9 cellular contexts compared by ENCODE assay signal in the genomic region with DNA sequence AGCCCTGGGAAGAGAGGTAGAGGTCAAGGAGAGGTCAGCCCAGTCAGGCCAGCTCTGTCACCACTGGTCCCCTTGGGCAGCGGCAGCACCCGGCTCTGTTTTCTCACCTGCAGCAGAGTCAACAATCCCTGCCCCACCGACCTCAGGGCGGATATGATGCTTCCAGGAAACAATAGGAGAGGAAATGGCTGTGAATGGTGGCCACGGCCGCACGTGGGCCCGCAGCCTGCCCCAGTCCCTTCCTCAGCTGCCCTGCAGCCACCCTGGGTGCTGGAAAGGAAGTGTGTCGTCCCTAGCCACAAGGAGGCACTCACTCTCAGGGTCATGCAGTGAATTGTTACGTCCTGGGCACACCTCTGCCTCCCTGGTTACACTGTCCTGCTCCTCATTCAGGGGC.
DNase-seq lines count a peak whose midpoint lies in the region; ATAC-seq and TF ChIP-seq lines count a peak whose summit lies in the region.
"Had no signal": no experiment of that assay in that cellular context is flagged by ENCODE, and none has a peak within 500 bp of the region (broad histone marks: within the 10 kb centered on the region; RNA-seq: fewer than 3 reads in every experiment).

No MANE protein-coding gene starts in this region.

- H3K27ac ChIP-seq in CD8-positive, alpha-beta T cell (ENCODE audit: low read depth, low read length): no peak overlapping the region
- H3K27ac ChIP-seq: epithelial cell of prostate had no signal

- H3K4me3 Mint-ChIP-seq in CD8-positive, alpha-beta T cell: no peak overlapping the region
- peak overlapping the region; percentile 10 for H3K4me3 Mint-ChIP-seq in activated T-cell treated with anti-CD3 and anti-CD28 coated beads, Interleukin-2, amount 50 U/mL, for 24 hours

- H3K9me3 Mint-ChIP-seq in CD8-positive, alpha-beta T cell: no peaks in the 10 kb centered on the region
- no peaks in the 10 kb centered on the region for H3K9me3 Mint-ChIP-seq in activated T-cell treated with anti-CD3 and anti-CD28 coated beads, Interleukin-2, amount 50 U/mL, for 24 hours

- H3K36me3 Mint-ChIP-seq in CD8-positive, alpha-beta T cell: no peaks in the 10 kb centered on the region
- no peaks in the 10 kb centered on the region for H3K36me3 Mint-ChIP-seq in activated T-cell treated with anti-CD3 and anti-CD28 coated beads, Interleukin-2, amount 50 U/mL, for 24 hours (ENCODE audit: low read depth)

- TF ChIP-seq CTCF in CD8-positive, alpha-beta T cell (IDR thresholded peaks at IDR 0.05): no peak

- H3K27me3 Mint-ChIP-seq in CD8-positive, alpha-beta T cell (ENCODE audit: low read depth): no peaks in the 10 kb centered on the region
- no peaks in the 10 kb centered on the region for H3K27me3 Mint-ChIP-seq in activated T-cell treated with anti-CD3 and anti-CD28 coated beads, Interleukin-2, amount 50 U/mL, for 24 hours

- ATAC-seq in CD8-positive, alpha-beta T cell: peak; percentile 40
- ATAC-seq in HG03565 (IDR thresholded peaks at IDR 0.05; ENCODE audit: unreplicated experiment) (peak; percentile 28), left colon (peak; percentile 74), GM21381 (IDR thresholded peaks at IDR 0.05; ENCODE audit: unreplicated experiment) (no peak)

- peak overlapping the region; percentile 47 for H3K27ac Mint-ChIP-seq in CD8-positive, alpha-beta T cell
- peak overlapping the region; percentile 73 for H3K27ac Mint-ChIP-seq in activated T-cell treated with anti-CD3 and anti-CD28 coated beads, Interleukin-2, amount 50 U/mL, for 24 hours

- DNase-seq in CD8-positive, alpha-beta T cell: peak in 4 of 7 experiments; percentile 20 to 64 (median 24)
- peak; percentile 71 for DNase-seq in activated T-cell treated with anti-CD3 and anti-CD28 coated beads, Interleukin-2, amount 50 U/mL, for 24 hours
- DNase-seq in left colon (peak; percentile 46 to 64), NCI-H510A (lab: John Stamatoyannopoulos, UW) (no peak), NCI-H2196 (lab: John Stamatoyannopoulos, UW; ENCODE audit: unreplicated experiment) (no peak), NCI-H128 (lab: John Stamatoyannopoulos, UW; ENCODE audit: unreplicated experiment) (no peak)

- H3K27me3 ChIP-seq in CD8-positive, alpha-beta T cell (ENCODE audit: insufficient read depth, low read length): no peaks in the 10 kb centered on the region

- peak overlapping the region; percentile 6 for H3K4me3 ChIP-seq in CD8-positive, alpha-beta T cell (ENCODE audit: low read depth, low read length)

- POLR2A ChIA-PET in CD8-positive, alpha-beta T cell (lab: Charles Lee): no interaction called here

- H3K4me1 Mint-ChIP-seq in CD8-positive, alpha-beta T cell (ENCODE audit: low read depth): peaks cover 35% of the 10 kb centered on the region
- peaks cover 71% of the 10 kb centered on the region for H3K4me1 Mint-ChIP-seq in activated T-cell treated with anti-CD3 and anti-CD28 coated beads, Interleukin-2, amount 50 U/mL, for 24 hours (ENCODE audit: low read depth)

- H3K36me3 ChIP-seq in CD8-positive, alpha-beta T cell (ENCODE audit: insufficient read depth, low read length): no peaks in the 10 kb centered on the region

- CTCF ChIA-PET in CD8-positive, alpha-beta T cell (lab: Charles Lee): interaction anchor here (1.0 kb wide), 1 partner anchor 25 kb away, joined by 4 read pairs; no protein-coding TSS in a partner anchor

- no peaks in the 10 kb centered on the region for H3K9me3 ChIP-seq in CD8-positive, alpha-beta T cell (ENCODE audit: low read length)

- H3K4me1 ChIP-seq in CD8-positive, alpha-beta T cell (ENCODE audit: insufficient read depth, low read length): peaks cover 24% of the 10 kb centered on the region

- intact Hi-C loops in CD8-positive, alpha-beta T cell (cut with DNase I, micrococcal nuclease): loop anchor here in 1 of 2 experiments (1.0 kb wide), 1 partner anchor 228 kb away; no protein-coding TSS in a partner anchor
- intact Hi-C loops in left colon (cut with DNase I, micrococcal nuclease): no loop called here

Comparison
In these comparisons a context has a peak if more than half of its experiments do, and no peak if none do; other contexts are left out.
1. DNase-seq: peak in CD8-positive, alpha-beta T cell (4 of 7), activated T-cell treated with anti-CD3 and anti-CD28 coated beads, Interleukin-2, amount 50 U/mL, for 24 hours (single experiment) and left colon (2 of 2); none in NCI-H510A (single experiment), NCI-H2196 (single experiment) and NCI-H128 (single experiment).